Comparison of ENCODE assay signal across 1 cellular context in the genomic region with DNA sequence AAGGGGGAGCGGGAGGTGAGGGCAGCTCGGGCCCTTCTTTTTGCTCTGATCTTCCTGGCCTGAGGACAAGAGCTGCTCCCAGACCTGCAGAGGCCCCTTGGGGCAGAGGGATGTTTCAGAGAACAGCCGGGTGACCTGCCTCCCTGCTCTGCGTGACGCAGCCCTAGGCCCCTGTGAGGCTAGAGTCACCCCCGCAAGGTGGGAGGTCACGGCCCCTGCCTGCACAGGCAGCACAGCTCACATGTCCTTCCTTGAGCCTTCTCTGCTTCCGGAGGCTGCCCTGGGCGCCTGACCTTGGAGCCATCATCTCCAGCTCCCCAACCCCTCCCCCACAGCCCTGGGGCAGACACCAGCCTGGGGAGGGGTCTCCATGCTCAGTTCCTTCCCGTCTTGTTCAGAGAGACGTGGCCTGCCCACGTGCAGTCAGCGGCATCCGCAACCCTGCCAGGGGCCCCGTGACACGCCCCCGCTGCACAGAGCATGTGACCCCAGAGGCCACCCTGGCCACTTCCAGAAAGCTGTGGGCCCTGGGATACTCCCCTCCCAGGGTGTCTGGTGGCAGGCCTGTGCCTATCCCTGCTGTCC.
TF ChIP-seq lines count a peak whose summit lies in the region.

Gene BIRC7, plus strand, starts transcription at position 507 of the 585 bp plus-strand sequence. CDS start 192 bp downstream, outside the sequence.

TF ChIP-seq in HepG2, 621 proteins besides CTCF, POLR2A, EP300 and RAD21 (continued from another document and continues in another):
- TF ChIP-seq ZNF343 (CRISPR knock-in tag; IDR thresholded peaks at IDR 0.05) (no peak), ZMYM2 (CRISPR knock-in tag; IDR thresholded peaks at IDR 0.05) (no peak), POGZ (CRISPR knock-in tag; IDR thresholded peaks at IDR 0.05) (peak; percentile 22; the same call in 1 of the 2 replicates), PHF5A (CRISPR knock-in tag; IDR thresholded peaks at IDR 0.05; ENCODE audit: low read depth, unreplicated experiment) (no peak), ZBTB40 (IDR thresholded peaks at IDR 0.05) (no peak), ZBTB40 (CRISPR knock-in tag; IDR thresholded peaks at IDR 0.05) (peak; percentile 68; the same call in 1 of the 2 replicates), ZNF674 (CRISPR knock-in tag; IDR thresholded peaks at IDR 0.05; ENCODE audit: low read depth) (no peak), ZNF619 (CRISPR knock-in tag; IDR thresholded peaks at IDR 0.05) (peak; percentile 40; the same call in 1 of the 2 replicates), KDM5B (CRISPR knock-in tag; IDR thresholded peaks at IDR 0.05; ENCODE audit: borderline replicate concordance) (peak; percentile 62; the same call in 1 of the 2 replicates), ZNF563 (CRISPR knock-in tag; IDR thresholded peaks at IDR 0.05) (peak; percentile 50; the same call in 1 of the 2 replicates), PAF1 (CRISPR knock-in tag; IDR thresholded peaks at IDR 0.05) (no peak), ZNF556 (CRISPR knock-in tag; IDR thresholded peaks at IDR 0.05; ENCODE audit: borderline replicate concordance) (no peak), HNF4G (IDR thresholded peaks at IDR 0.05; ENCODE audit: borderline replicate concordance, low read depth, low read length) (no peak), HNF4G (CRISPR knock-in tag; IDR thresholded peaks at IDR 0.05; ENCODE audit: borderline replicate concordance, low read depth) (no peak), ZNF567 (CRISPR knock-in tag; IDR thresholded peaks at IDR 0.05; ENCODE audit: borderline replicate concordance) (0 out of 2 replicates have a peak, but pooled peaks have one; percentile 52), KMT2B (CRISPR knock-in tag; IDR thresholded peaks at IDR 0.05) (0 out of 2 replicates have a peak, but pooled peaks have one; percentile 35), ZMYM3 (CRISPR knock-in tag; IDR thresholded peaks at IDR 0.05) (0 out of 2 replicates have a peak, but pooled peaks have one; percentile 10), ETV5 (CRISPR knock-in tag; IDR thresholded peaks at IDR 0.05; ENCODE audit: borderline replicate concordance) (peak; percentile 85; the same call in 1 of the 2 replicates), IRF2 (CRISPR knock-in tag; IDR thresholded peaks at IDR 0.05) (peak; percentile 34; the same call in 1 of the 2 replicates), ZNF788 (CRISPR knock-in tag; IDR thresholded peaks at IDR 0.05; ENCODE audit: borderline replicate concordance) (no peak), MTF2 (CRISPR knock-in tag; IDR thresholded peaks at IDR 0.05; ENCODE audit: borderline replicate concordance) (peak; percentile 83; the same call in 1 of the 2 replicates), CSRNP1 (CRISPR knock-in tag; IDR thresholded peaks at IDR 0.05) (peak; percentile 68; the same call in 1 of the 2 replicates), ZNF143 (CRISPR knock-in tag; IDR thresholded peaks at IDR 0.05) (0 out of 2 replicates have a peak, but pooled peaks have one; percentile 7), ZNF280D (CRISPR knock-in tag; IDR thresholded peaks at IDR 0.05) (peak; percentile 52; the same call in 1 of the 2 replicates)
- TF ChIP-seq, protein P1, sequence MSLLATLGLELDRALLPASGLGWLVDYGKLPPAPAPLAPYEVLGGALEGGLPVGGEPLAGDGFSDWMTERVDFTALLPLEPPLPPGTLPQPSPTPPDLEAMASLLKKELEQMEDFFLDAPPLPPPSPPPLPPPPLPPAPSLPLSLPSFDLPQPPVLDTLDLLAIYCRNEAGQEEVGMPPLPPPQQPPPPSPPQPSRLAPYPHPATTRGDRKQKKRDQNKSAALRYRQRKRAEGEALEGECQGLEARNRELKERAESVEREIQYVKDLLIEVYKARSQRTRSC (CRISPR knock-in tag; IDR thresholded peaks at IDR 0.05; ENCODE audit: low read depth), result no peak
- TF ChIP-seq, protein P2, sequence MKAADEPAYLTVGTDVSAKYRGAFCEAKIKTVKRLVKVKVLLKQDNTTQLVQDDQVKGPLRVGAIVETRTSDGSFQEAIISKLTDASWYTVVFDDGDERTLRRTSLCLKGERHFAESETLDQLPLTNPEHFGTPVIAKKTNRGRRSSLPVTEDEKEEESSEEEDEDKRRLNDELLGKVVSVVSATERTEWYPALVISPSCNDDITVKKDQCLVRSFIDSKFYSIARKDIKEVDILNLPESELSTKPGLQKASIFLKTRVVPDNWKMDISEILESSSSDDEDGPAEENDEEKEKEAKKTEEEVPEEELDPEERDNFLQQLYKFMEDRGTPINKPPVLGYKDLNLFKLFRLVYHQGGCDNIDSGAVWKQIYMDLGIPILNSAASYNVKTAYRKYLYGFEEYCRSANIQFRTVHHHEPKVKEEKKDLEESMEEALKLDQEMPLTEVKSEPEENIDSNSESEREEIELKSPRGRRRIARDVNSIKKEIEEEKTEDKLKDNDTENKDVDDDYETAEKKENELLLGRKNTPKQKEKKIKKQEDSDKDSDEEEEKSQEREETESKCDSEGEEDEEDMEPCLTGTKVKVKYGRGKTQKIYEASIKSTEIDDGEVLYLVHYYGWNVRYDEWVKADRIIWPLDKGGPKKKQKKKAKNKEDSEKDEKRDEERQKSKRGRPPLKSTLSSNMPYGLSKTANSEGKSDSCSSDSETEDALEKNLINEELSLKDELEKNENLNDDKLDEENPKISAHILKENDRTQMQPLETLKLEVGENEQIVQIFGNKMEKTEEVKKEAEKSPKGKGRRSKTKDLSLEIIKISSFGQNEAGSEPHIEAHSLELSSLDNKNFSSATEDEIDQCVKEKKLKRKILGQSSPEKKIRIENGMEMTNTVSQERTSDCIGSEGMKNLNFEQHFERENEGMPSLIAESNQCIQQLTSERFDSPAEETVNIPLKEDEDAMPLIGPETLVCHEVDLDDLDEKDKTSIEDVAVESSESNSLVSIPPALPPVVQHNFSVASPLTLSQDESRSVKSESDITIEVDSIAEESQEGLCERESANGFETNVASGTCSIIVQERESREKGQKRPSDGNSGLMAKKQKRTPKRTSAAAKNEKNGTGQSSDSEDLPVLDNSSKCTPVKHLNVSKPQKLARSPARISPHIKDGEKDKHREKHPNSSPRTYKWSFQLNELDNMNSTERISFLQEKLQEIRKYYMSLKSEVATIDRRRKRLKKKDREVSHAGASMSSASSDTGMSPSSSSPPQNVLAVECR (CRISPR knock-in tag; IDR thresholded peaks at IDR 0.05; ENCODE audit: borderline replicate concordance), result peak; percentile 41; the same call in 1 of the 2 replicates
- TF ChIP-seq, protein P3, sequence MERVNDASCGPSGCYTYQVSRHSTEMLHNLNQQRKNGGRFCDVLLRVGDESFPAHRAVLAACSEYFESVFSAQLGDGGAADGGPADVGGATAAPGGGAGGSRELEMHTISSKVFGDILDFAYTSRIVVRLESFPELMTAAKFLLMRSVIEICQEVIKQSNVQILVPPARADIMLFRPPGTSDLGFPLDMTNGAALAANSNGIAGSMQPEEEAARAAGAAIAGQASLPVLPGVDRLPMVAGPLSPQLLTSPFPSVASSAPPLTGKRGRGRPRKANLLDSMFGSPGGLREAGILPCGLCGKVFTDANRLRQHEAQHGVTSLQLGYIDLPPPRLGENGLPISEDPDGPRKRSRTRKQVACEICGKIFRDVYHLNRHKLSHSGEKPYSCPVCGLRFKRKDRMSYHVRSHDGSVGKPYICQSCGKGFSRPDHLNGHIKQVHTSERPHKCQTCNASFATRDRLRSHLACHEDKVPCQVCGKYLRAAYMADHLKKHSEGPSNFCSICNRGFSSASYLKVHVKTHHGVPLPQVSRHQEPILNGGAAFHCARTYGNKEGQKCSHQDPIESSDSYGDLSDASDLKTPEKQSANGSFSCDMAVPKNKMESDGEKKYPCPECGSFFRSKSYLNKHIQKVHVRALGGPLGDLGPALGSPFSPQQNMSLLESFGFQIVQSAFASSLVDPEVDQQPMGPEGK (CRISPR knock-in tag; IDR thresholded peaks at IDR 0.05), result peak; percentile 83
- TF ChIP-seq, protein P4, sequence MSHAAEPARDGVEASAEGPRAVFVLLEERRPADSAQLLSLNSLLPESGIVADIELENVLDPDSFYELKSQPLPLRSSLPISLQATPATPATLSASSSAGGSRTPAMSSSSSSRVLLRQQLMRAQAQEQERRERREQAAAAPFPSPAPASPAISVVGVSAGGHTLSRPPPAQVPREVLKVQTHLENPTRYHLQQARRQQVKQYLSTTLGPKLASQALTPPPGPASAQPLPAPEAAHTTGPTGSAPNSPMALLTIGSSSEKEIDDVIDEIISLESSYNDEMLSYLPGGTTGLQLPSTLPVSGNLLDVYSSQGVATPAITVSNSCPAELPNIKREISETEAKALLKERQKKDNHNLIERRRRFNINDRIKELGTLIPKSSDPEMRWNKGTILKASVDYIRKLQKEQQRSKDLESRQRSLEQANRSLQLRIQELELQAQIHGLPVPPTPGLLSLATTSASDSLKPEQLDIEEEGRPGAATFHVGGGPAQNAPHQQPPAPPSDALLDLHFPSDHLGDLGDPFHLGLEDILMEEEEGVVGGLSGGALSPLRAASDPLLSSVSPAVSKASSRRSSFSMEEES (CRISPR knock-in tag; IDR thresholded peaks at IDR 0.05), result peak; percentile 84
